ENCODE assay signal across 19 cellular contexts in genomic region chr1:63835075-63835633, GRCh38.
DNase-seq lines count a peak whose midpoint lies in the region; TF ChIP-seq lines count a peak whose summit lies in the region.
"Had no signal": no experiment of that assay in that cellular context is flagged by ENCODE, and none has a peak within 500 bp of the region (broad histone marks: within the 10 kb centered on the region; RNA-seq: fewer than 3 reads in every experiment).

No MANE protein-coding gene starts in this region.

- no peaks in the 10 kb centered on the region for H3K9me3 Mint-ChIP-seq in activated CD4-positive, alpha-beta memory T cell treated with anti-CD3 and anti-CD28 coated beads for 36 hours
- H3K9me3 Mint-ChIP-seq: activated CD4-positive, alpha-beta T cell treated with anti-CD3 and anti-CD28 coated beads, Interleukin-2, amount 10 ng/mL, durations not matched to agents 24 days and 14 days had no signal

- POLR2A ChIA-PET in RWPE1 (lab: Yijun Ruan, JAX; ENCODE audit: low non-redundant PET) = no interaction called here
- POLR2A ChIA-PET in activated CD4-positive, alpha-beta memory T cell treated with anti-CD3 and anti-CD28 coated beads for 36 hours (lab: Charles Lee) = no interaction called here

- no peak for TF ChIP-seq CTCF in RWPE1 (conservative IDR thresholded peaks at IDR 0.05; ENCODE audit: low read depth)

- no peaks in the 10 kb centered on the region for H3K4me1 Mint-ChIP-seq in activated CD4-positive, alpha-beta memory T cell treated with anti-CD3 and anti-CD28 coated beads for 36 hours (ENCODE audit: low read depth)
- H3K4me1 Mint-ChIP-seq: activated CD4-positive, alpha-beta T cell treated with anti-CD3 and anti-CD28 coated beads, Interleukin-2, amount 10 ng/mL, durations not matched to agents 24 days and 14 days had no signal

- H3K4me3 Mint-ChIP-seq in activated CD4-positive, alpha-beta memory T cell treated with anti-CD3 and anti-CD28 coated beads for 36 hours = no peak overlapping the region
- H3K4me3 Mint-ChIP-seq: activated CD4-positive, alpha-beta T cell treated with anti-CD3 and anti-CD28 coated beads, Interleukin-2, amount 10 ng/mL, durations not matched to agents 24 days and 14 days had no signal

- H3K27me3 Mint-ChIP-seq in activated CD4-positive, alpha-beta memory T cell treated with anti-CD3 and anti-CD28 coated beads for 36 hours = no peaks in the 10 kb centered on the region

- no peaks in the 10 kb centered on the region for H3K36me3 Mint-ChIP-seq in activated CD4-positive, alpha-beta memory T cell treated with anti-CD3 and anti-CD28 coated beads for 36 hours

- DNase-seq in DMS 273 treated with DMSO at 0.1 percent for 48 hours (lab: John Stamatoyannopoulos, UW) = peak; percentile 26
- DNase-seq in M059J (ENCODE audit: low read depth) = peak; percentile 57
- peak; percentile 50 for DNase-seq in RPMI8226
- DNase-seq in iris pigment epithelial cell (ENCODE audit: low read depth) = peak; percentile 53
- no peak for DNase-seq in iPS-NIHi7 (ENCODE audit: extremely low spot score)
- DNase-seq in RWPE1 (ENCODE audit: low spot score) = no peak
- DNase-seq in NK-92 (lab: John Stamatoyannopoulos, UW; ENCODE audit: unreplicated experiment) = no peak
- DNase-seq in activated CD4-positive, alpha-beta memory T cell treated with anti-CD3 and anti-CD28 coated beads for 36 hours = no peak
- DNase-seq: activated CD4-positive, alpha-beta T cell treated with anti-CD3 and anti-CD28 coated beads, Interleukin-2, amount 10 ng/mL, durations not matched to agents 24 days and 14 days; activated naive CD4-positive, alpha-beta T cell treated with Interleukin-2 at 50 U/mL for 16 hours; AML-193; colonic mucosa; islet precursor cell; NCI-H1105; NCI-H510A; right lobe of liver; SK-N-SH; stimulated activated CD4-positive, alpha-beta T cell treated with anti-CD3 and anti-CD28 coated beads, Interleukin-2, amount 100 ng/mL, for 24 hours had no signal

- H3K27ac ChIP-seq in RWPE1 = no peak overlapping the region
- H3K27ac ChIP-seq: ascending aorta, colonic mucosa, right lobe of liver had no signal

- CTCF ChIA-PET in RWPE1 (lab: Yijun Ruan, JAX) = no interaction called here
- CTCF ChIA-PET in activated CD4-positive, alpha-beta memory T cell treated with anti-CD3 and anti-CD28 coated beads for 36 hours (lab: Charles Lee) = no interaction called here

- intact Hi-C loops in activated CD4-positive, alpha-beta memory T cell treated with anti-CD3 and anti-CD28 coated beads for 36 hours (cut with micrococcal nuclease) = no loop called here

- no peak overlapping the region for H3K27ac Mint-ChIP-seq in activated CD4-positive, alpha-beta memory T cell treated with anti-CD3 and anti-CD28 coated beads for 36 hours
- H3K27ac Mint-ChIP-seq: activated CD4-positive, alpha-beta T cell treated with anti-CD3 and anti-CD28 coated beads, Interleukin-2, amount 10 ng/mL, durations not matched to agents 24 days and 14 days had no signal

Comparison
In these comparisons a context has a peak if more than half of its experiments do, and no peak if none do; other contexts are left out.
1. DNase-seq: peak in DMS 273 treated with DMSO at 0.1 percent for 48 hours (single experiment), M059J (single experiment), RPMI8226 (single experiment) and iris pigment epithelial cell (single experiment); none in iPS-NIHi7 (single experiment), RWPE1 (single experiment), NK-92 (single experiment) and activated CD4-positive, alpha-beta memory T cell treated with anti-CD3 and anti-CD28 coated beads for 36 hours (single experiment).